1 cellular context compared by ENCODE assay signal in genomic region chr6:27888576-27888975, GRCh38.
TF ChIP-seq lines count a peak whose summit lies in the region.

No MANE protein-coding gene starts in this region.

TF ChIP-seq in GM12878, 131 proteins besides CTCF, POLR2A, EP300 and RAD21 (continued from another document):
- TF ChIP-seq E2F4 (IDR thresholded peaks at IDR 0.05; ENCODE audit: low read depth, low read length) (no peak), NKRF (conservative IDR thresholded peaks at IDR 0.05) (no peak), IRF4 (IDR thresholded peaks at IDR 0.05; ENCODE audit: low read depth, low read length) (no peak), MYB (IDR thresholded peaks at IDR 0.05; ENCODE audit: borderline replicate concordance, low read depth, low read length) (no peak), SMAD5 (IDR thresholded peaks at IDR 0.05; ENCODE audit: low read depth) (no peak), REST (IDR thresholded peaks at IDR 0.05; ENCODE audit: low read depth, low read length) (no peak), SREBF2 (IDR thresholded peaks at IDR 0.05; ENCODE audit: low read length) (no peak), MLLT1 (IDR thresholded peaks at IDR 0.05) (no peak), ZBTB4 (CRISPR knock-in tag; IDR thresholded peaks at IDR 0.05) (no peak), MTA2 (IDR thresholded peaks at IDR 0.05; ENCODE audit: low read depth) (no peak), SMAD1 (IDR thresholded peaks at IDR 0.05; ENCODE audit: low read depth, partially characterized antibody) (no peak), POLR2AphosphoS5 (IDR thresholded peaks at IDR 0.05; ENCODE audit: low read length) (no peak), CHD2 (IDR thresholded peaks at IDR 0.05; ENCODE audit: borderline replicate concordance, low read depth, low read length) (no peak), NRF1 (conservative IDR thresholded peaks at IDR 0.05; ENCODE audit: low read depth, low read length) (no peak)
TF ChIP-seq in GM12878: peak in this region for 0.
